ENCODE assay signal across 8 cellular contexts in the genomic region with DNA sequence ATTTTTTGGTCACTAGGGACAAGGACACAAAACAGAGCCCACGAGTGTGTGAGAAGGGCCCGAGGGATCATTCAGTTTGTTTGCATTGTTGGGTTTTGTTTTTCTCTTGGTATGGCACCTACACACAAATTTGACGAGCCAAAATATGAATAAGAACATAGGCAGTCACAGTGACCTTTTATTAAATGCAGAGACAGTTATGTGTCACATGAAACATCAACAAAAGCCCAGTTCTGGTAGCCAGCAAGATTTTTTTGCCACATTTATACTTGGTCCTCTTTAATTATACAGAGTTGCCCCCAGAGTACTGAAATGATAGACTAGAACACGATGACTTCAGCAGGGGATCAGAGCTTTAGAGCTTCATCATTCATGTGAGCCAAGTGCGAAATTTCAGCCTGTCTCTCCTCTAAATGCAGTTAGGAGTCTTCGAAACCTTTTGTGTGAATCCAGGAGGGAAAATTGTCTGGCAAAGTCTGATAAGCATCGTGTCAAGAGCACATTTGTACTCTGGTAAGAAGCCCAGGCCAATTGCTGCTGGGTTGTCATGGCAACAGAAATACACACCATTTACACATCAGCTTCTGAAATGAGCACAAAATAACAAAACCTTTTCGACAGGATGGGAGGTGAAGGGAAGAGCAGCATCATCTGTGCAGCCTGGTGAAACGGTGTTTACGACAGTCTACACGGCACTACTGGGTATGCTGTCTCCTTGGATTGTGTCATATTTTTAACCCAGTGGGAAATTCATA.
DNase-seq lines count a peak whose midpoint lies in the region; ATAC-seq lines count a peak whose summit lies in the region.

No MANE protein-coding gene starts in this region.

- no peaks in the 10 kb centered on the region for H3K27me3 ChIP-seq in BLaER1 treated with 17β-estradiol and CSF1 and Interleukin-3, amounts not matched to agents 10 nM and 100 nM

- H4K20me1 ChIP-seq in BLaER1 treated with 17β-estradiol and CSF1 and Interleukin-3, amounts not matched to agents 10 nM and 100 nM = no peaks in the 10 kb centered on the region

- peak overlapping the region in 1 of 11 experiments; percentile 6; a peak in 1 of 22 replicates for H3K9ac ChIP-seq in BLaER1 treated with 17β-estradiol and CSF1 and Interleukin-3, amounts not matched to agents 10 nM and 100 nM

- ATAC-seq in GM19023 (IDR thresholded peaks at IDR 0.05; ENCODE audit: unreplicated experiment) = no peak
- no peak for ATAC-seq in GM21528 (IDR thresholded peaks at IDR 0.05; ENCODE audit: low FRiP score, unreplicated experiment)
- no peak for ATAC-seq in HG02970 (IDR thresholded peaks at IDR 0.05; ENCODE audit: low FRiP score, unreplicated experiment)

- peak overlapping the region in 7 of 11 experiments; percentile 9 to 99 (median 64); a peak in 13 of 22 replicates for H3K27ac ChIP-seq in BLaER1 treated with 17β-estradiol and CSF1 and Interleukin-3, amounts not matched to agents 10 nM and 100 nM

- no peaks in the 10 kb centered on the region for H3K9me3 ChIP-seq in BLaER1 treated with 17β-estradiol and CSF1 and Interleukin-3, amounts not matched to agents 10 nM and 100 nM (replicated peaks in 1 of 11)

- no peak overlapping the region for H3K4me3 ChIP-seq in BLaER1 treated with 17β-estradiol and CSF1 and Interleukin-3, amounts not matched to agents 10 nM and 100 nM

- DNase-seq in NCI-H1092 (lab: John Stamatoyannopoulos, UW) (peak; percentile 36), anterior cingulate cortex (lab: John Stamatoyannopoulos, UW) (peak in 31 of 58 donors; percentile 13 to 76 (median 28)), lung microvascular endothelial cell (ENCODE audit: low read depth in 2 of 2) (peak; percentile 54 to 90), COLO829 (ENCODE audit: low spot score) (no peak)

- H3K36me3 ChIP-seq in BLaER1 treated with 17β-estradiol and CSF1 and Interleukin-3, amounts not matched to agents 10 nM and 100 nM = no peaks in the 10 kb centered on the region

- peak overlapping the region; percentile 5 to 89 (median 58); a peak in 19 of 22 replicates for H3K4me2 ChIP-seq in BLaER1 treated with 17β-estradiol and CSF1 and Interleukin-3, amounts not matched to agents 10 nM and 100 nM

- H3K4me1 ChIP-seq in BLaER1 treated with 17β-estradiol and CSF1 and Interleukin-3, amounts not matched to agents 10 nM and 100 nM = peaks cover 10 to 82% (median 76%) of the 10 kb centered on the region in 10 experiments
